In the genomic region with DNA sequence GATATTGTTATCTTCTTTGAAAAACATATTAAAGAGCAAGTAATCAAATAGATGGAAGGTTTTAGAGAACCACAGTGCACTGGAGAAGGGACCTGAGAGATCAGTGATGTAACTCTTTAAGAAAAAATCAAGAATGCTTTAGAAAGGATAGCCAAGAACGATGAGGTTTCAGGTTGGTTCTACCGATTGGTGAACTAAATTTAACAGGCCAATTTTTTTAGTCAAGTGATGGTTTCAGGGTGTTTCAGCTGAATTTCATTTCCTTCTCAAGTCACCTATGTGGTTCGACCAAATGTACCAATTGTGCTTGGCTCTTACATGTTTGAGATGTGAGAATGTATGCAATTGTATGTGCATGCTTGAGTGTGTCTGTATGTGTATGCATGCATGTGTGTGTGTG, we compare ENCODE assay signal across 13 cellular contexts. TPM values are rescaled to one million over a fixed set of nuclear protein-coding genes. Genes with fewer than 3 reads are reported as not detected.
A peak's percentile ranks its signal among the peaks of the same experiment; 100 is the strongest.
DNase-seq lines count a peak whose midpoint lies in the region; ATAC-seq and TF ChIP-seq lines count a peak whose summit lies in the region.
"Had no signal": no experiment of that assay in that cellular context is flagged by ENCODE, and none has a peak within 500 bp of the region (broad histone marks: within the 10 kb centered on the region; RNA-seq: fewer than 3 reads in every experiment).

No MANE protein-coding gene starts in this region.

- WGBS in heart left ventricle, 4 donors = 93 to 98% (median 96%) methylated on average over 3 of the region's 3 CpGs

- DNase-seq in GM20000 (ENCODE audit: low spot score) (peak; percentile 46), heart left ventricle (no peak)
- no peak for DNase-seq in activated CD4-positive, alpha-beta T cell treated with anti-CD3 and anti-CD28 coated beads, Interleukin-2, amount 50 U/mL, for 1 hour
- no peak for DNase-seq in stimulated activated CD4-positive, alpha-beta T cell treated with anti-CD3 and anti-CD28 coated beads, Interleukin-2, amount 100 ng/mL, for 48 hours
- DNase-seq: activated CD4-positive, CD25-positive, alpha-beta regulatory T cell treated with anti-CD3 and anti-CD28 coated beads, Interleukin-2, amount 50 U/mL, for 72 hours; activated CD8-positive, alpha-beta memory T cell treated with anti-CD3 and anti-CD28 coated beads, Interleukin-2, amount 50 U/mL, for 48 hours; left lung; MV-4-11 had no signal

- H3K27ac ChIP-seq in heart left ventricle = no peak overlapping the region
- H3K27ac ChIP-seq: left lung, skin epidermis had no signal

- H3K4me3 ChIP-seq in heart left ventricle = no peak overlapping the region
- H3K4me3 ChIP-seq: left lung, skin epidermis had no signal

- intact Hi-C loops in heart left ventricle (cut with DNase I) = no loop called here

- H3K36me3 ChIP-seq in heart left ventricle = peaks cover 0 to 10% (median 0%) of the 10 kb centered on the region in 9 donors

- TF ChIP-seq CTCF in GM20000 (IDR thresholded peaks at IDR 0.05; ENCODE audit: extremely low read depth, missing control alignments) = no peak
- TF ChIP-seq CTCF in heart left ventricle (IDR thresholded peaks at IDR 0.05) = no peak

- no peaks in the 10 kb centered on the region for H3K27me3 ChIP-seq in heart left ventricle
- H3K27me3 ChIP-seq: left lung had no signal

- peak; percentile 66 for ATAC-seq in GM18511 (IDR thresholded peaks at IDR 0.05; ENCODE audit: unreplicated experiment)
- ATAC-seq in HG02870 (IDR thresholded peaks at IDR 0.05; ENCODE audit: unreplicated experiment) = peak; percentile 54
- ATAC-seq in HG03575 (IDR thresholded peaks at IDR 0.05; ENCODE audit: extremely low read depth, insufficient number of reproducible peaks, low FRiP score, unreplicated experiment) = peak; percentile 42
- no peak for ATAC-seq in heart left ventricle
- ATAC-seq in HG02840 (IDR thresholded peaks at IDR 0.05; ENCODE audit: low FRiP score, unreplicated experiment) = no peak
- ATAC-seq: left lung had no signal

- no peak for TF ChIP-seq POLR2A in heart left ventricle (IDR thresholded peaks at IDR 0.05)

- H3K9me3 ChIP-seq in heart left ventricle = no peaks in the 10 kb centered on the region
- H3K9me3 ChIP-seq: left lung had no signal

- H3K4me1 ChIP-seq in heart left ventricle = peaks cover 0 to 13% (median 0%) of the 10 kb centered on the region in 12 donors
- H3K4me1 ChIP-seq: left lung had no signal

RNA-seq across cellular contexts. Expression of gene HS3ST1, which starts 26.5 kb away (rescaled TPM):
- 1 to 10 TPM in 6 of 9 donors, under 1 TPM in 3; 0.33 to 2.5 (median 1.1) TPM for total RNA-seq in heart left ventricle
- 1 to 10 TPM in 1 of 2 donors, under 1 TPM in 1; 0.30 to 1.5 TPM for polyA plus RNA-seq in heart left ventricle

Comparison
In these comparisons a context has a peak if more than half of its experiments do, and no peak if none do; other contexts are left out.
1. ATAC-seq: peak in GM18511 (single experiment), HG02870 (single experiment) and HG03575 (single experiment); none in heart left ventricle (0 of 4) and HG02840 (single experiment).